ENCODE assay signal across 8 cellular contexts in the genomic region with DNA sequence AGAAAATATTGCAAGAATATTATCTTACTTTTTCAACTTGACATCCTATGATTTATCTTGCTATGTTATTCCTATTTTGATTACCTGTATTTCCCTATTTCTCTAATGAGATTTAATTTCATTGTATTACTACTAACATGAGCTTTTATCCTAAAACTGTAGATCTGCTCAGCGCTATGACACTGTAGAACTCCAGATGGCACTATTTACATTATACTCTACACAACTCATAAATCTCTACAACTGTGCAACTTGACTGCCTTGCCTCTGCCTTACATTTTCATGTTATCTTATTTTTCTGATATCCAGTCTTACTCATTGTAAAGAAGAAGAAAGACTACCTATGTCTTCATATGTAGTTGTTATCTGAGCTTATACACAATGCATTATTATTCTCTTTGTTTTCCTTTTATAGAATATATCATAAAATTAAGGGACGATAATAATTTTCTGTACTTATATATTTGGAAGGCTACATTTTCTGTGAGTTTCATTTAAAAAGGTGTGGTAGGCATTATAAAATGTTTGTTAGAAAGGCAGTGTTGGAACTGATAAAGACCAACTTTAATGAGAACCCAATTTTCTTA. TPM values are rescaled to one million over a fixed set of nuclear protein-coding genes. Genes with fewer than 3 reads are reported as not detected.
DNase-seq lines count a peak whose midpoint lies in the region; ATAC-seq and TF ChIP-seq lines count a peak whose summit lies in the region.

No MANE protein-coding gene starts in this region.

- H3K36me3 ChIP-seq in heart right ventricle: peaks cover 0 to 53% (median 17%) of the 10 kb centered on the region in 9 donors

- 79 to 86% methylated on average over 2 of the region's 2 CpGs for WGBS in heart right ventricle, 2 donors

- H3K27me3 ChIP-seq in heart right ventricle: no peaks in the 10 kb centered on the region

- H3K4me1 ChIP-seq in heart right ventricle: peaks cover 0 to 12% (median 7%) of the 10 kb centered on the region in 9 donors

- intact Hi-C loops in heart right ventricle (cut with DNase I): no loop called here
- intact Hi-C loops in Right ventricle myocardium inferior (cut with DNase I): no loop called here

- H3K27ac ChIP-seq in heart right ventricle: no peak overlapping the region

- H3K9me3 ChIP-seq in heart right ventricle: no peaks in the 10 kb centered on the region

- H3K4me3 ChIP-seq in heart right ventricle: no peak overlapping the region

- ATAC-seq in heart right ventricle (no peak), Right ventricle myocardium inferior (no peak), GM18502 (IDR thresholded peaks at IDR 0.05; ENCODE audit: poor library complexity, unreplicated experiment) (no peak), GM18511 (IDR thresholded peaks at IDR 0.05; ENCODE audit: unreplicated experiment) (no peak)

- DNase-seq in heart right ventricle (no peak), Right ventricle myocardium inferior (ENCODE audit: missing footprints) (no peak), HuH-7 (ENCODE audit: low spot score) (peak; percentile 16), SHP77 treated with DMSO at 0.1 percent for 48 hours (lab: John Stamatoyannopoulos, UW) (peak; percentile 24), foreskin melanocyte (peak; percentile 23), amygdala (lab: John Stamatoyannopoulos, UW) (no peak)

- peak in 5 of 9 donors; percentile 9 to 56 (median 40) for TF ChIP-seq CTCF in heart right ventricle (IDR thresholded peaks at IDR 0.05)

RNA-seq across cellular contexts. Expression of a gene that starts 24.1 kb away (rescaled TPM):
- 10 to 100 TPM; 16.5 to 23.9 (median 21.1) TPM for total RNA-seq in heart right ventricle
- polyA plus RNA-seq in heart right ventricle: 10 to 100 TPM in 1 of 2 donors, 1 to 10 TPM in 1; 6.4 to 15.7 TPM
- 17.2 TPM for total RNA-seq in Right ventricle myocardium inferior

RNA-seq across cellular contexts. Expression of a gene that starts 24.2 kb away (rescaled TPM):
- total RNA-seq in heart right ventricle (1 to 10 TPM in 2 of 10 donors, under 1 TPM in 7, not detected in 1; 0.39 to 1.8 (median 0.80) TPM), Right ventricle myocardium inferior (0.54 TPM)
- polyA plus RNA-seq in heart right ventricle: under 1 TPM; 0.39 to 0.80 TPM

RNA-seq across cellular contexts. Expression of a gene that starts 34.0 kb away (rescaled TPM):
- total RNA-seq in heart right ventricle: 10 to 100 TPM; 33.2 to 55.2 (median 40.7) TPM
- polyA plus RNA-seq in heart right ventricle: 10 to 100 TPM; 45.9 to 54.2 TPM
- total RNA-seq in Right ventricle myocardium inferior: 37.8 TPM

Comparison
In these comparisons a context has a peak if more than half of its experiments do, and no peak if none do; other contexts are left out.
1. DNase-seq: peak in HuH-7 (single experiment), SHP77 treated with DMSO at 0.1 percent for 48 hours (single experiment) and foreskin melanocyte (single experiment); none in heart right ventricle (0 of 2), Right ventricle myocardium inferior (single experiment) and amygdala (0 of 56).